In the genomic region with DNA sequence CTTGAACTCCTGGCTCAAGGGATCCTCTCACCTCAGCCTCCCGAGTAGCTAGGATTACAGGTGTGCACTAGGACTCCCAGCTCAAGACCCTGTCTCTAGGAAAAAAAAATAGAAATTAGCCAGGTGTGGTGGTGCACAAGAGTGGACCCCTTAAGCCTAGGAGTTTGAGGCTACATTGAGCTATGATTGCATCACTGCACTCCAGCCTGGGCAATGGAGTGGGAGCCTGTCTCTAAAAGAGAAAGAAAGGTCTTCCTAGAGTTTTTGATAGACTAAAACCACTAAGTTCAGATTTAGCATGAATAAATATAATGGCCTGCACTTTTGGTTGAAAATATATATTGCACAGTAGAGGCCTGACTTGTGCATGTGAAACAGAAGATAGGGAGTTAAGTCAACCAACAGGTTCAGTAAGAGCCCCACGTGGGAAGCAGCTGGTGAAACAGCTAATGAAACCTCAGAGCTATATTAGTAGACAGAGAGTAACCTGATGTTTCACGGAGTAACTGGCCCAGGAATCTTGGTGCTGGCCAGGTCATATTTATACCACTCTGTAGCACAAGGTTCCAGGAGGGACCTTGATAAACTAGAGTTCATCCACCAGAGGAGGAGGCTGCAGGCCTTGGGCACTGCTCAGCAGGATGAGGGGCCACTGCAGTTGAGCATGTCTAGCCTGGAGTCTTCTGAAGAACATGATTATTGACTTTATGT, we compare ENCODE assay signal across 22 cellular contexts. TPM values are rescaled to one million over a fixed set of nuclear protein-coding genes. Genes with fewer than 3 reads are reported as not detected.
DNase-seq lines count a peak whose midpoint lies in the region; ATAC-seq, FAIRE-seq and TF ChIP-seq lines count a peak whose summit lies in the region.
"Had no signal": no experiment of that assay in that cellular context is flagged by ENCODE, and none has a peak within 500 bp of the region (broad histone marks: within the 10 kb centered on the region; RNA-seq: fewer than 3 reads in every experiment).

No MANE protein-coding gene starts in this region.

- intact Hi-C loops in kidney (cut with DNase I) = no loop called here

- no peak overlapping the region for H2BK12ac ChIP-seq in mesenchymal stem cell (ENCODE audit: low read length in 2 of 2)

- H3K4me3 ChIP-seq in KMS-11 (IDR thresholded peaks at IDR 0.05; ENCODE audit: insufficient read depth, low read depth, low read length) (no peak overlapping the region), epithelial cell of esophagus (ENCODE audit: low read length) (no peak overlapping the region), kidney (ENCODE audit: low read length in 2 of 2) (no peak overlapping the region), mesenchymal stem cell (ENCODE audit: insufficient read depth in 1 of 2, low read depth in 1 of 2, low read length in 2 of 2) (no peak overlapping the region)
- H3K4me3 ChIP-seq: heart left ventricle, smooth muscle cell, suprapubic skin had no signal

- no peak overlapping the region for H2BK15ac ChIP-seq in mesenchymal stem cell (ENCODE audit: low read depth, poor library complexity, severe bottlenecking)

- H3K27ac ChIP-seq in KMS-11 (peak overlapping the region; percentile 48), kidney (ENCODE audit: low read depth in 2 of 2, low read length in 2 of 2) (no peak overlapping the region), mesenchymal stem cell (ENCODE audit: low read length, poor library complexity, severe bottlenecking) (no peak overlapping the region)
- H3K27ac ChIP-seq: suprapubic skin had no signal

- H4K8ac ChIP-seq in mesenchymal stem cell (ENCODE audit: low read length) = no peak overlapping the region

- H3K23ac ChIP-seq in mesenchymal stem cell (ENCODE audit: low read length in 2 of 2) = no peak overlapping the region

- no peak overlapping the region for H3K4ac ChIP-seq in mesenchymal stem cell (ENCODE audit: low read depth in 1 of 2, low read length in 2 of 2)

- no peak overlapping the region for H3K9ac ChIP-seq in KMS-11
- H3K9ac ChIP-seq in kidney (ENCODE audit: low read length in 2 of 2) = no peak overlapping the region
- no peak overlapping the region for H3K9ac ChIP-seq in mesenchymal stem cell (ENCODE audit: low read length)

- DNase-seq in GM10266 (ENCODE audit: extremely low spot score) (peak; percentile 65), epithelial cell of esophagus (ENCODE audit: low read depth) (peak; percentile 65), dermis blood vessel endothelial cell (no peak), NCI-H2107 treated with DMSO at 0.1 percent for 48 hours (lab: John Stamatoyannopoulos, UW; ENCODE audit: unreplicated experiment) (no peak), kidney (no peak), mesenchymal stem cell (no peak)
- DNase-seq: activated CD4-positive, alpha-beta T cell treated with anti-CD3 and anti-CD28 coated beads for 36 hours; activated CD8-positive, alpha-beta memory T cell treated with anti-CD3 and anti-CD28 coated beads, Interleukin-2, amount 10 ng/mL, durations not matched to agents 7 days and 5 days; activated effector memory CD4-positive, alpha-beta T cell treated with Interleukin-2 at 50 U/mL for 16 hours; amniotic stem cell; CD8-positive, alpha-beta memory T cell; effector memory CD8-positive, alpha-beta T cell; EL; immature natural killer cell; naive B cell; NCI-H2081 treated with DMSO at 0.1 percent for 48 hours; stimulated activated CD4-positive, alpha-beta T cell treated with anti-CD3 and anti-CD28 coated beads, Interleukin-4, amount 100 ng/mL, for 4 hours had no signal

- no peaks in the 10 kb centered on the region for H3K79me2 ChIP-seq in KMS-11 (ENCODE audit: insufficient read depth, low read depth)

- TF ChIP-seq CTCF in GM10266 (IDR thresholded peaks at IDR 0.05; ENCODE audit: control insufficient read depth, insufficient read depth, low read depth, missing control alignments) (no peak), KMS-11 (conservative IDR thresholded peaks at IDR 0.05; ENCODE audit: low read depth, low read length) (no peak), epithelial cell of esophagus (IDR thresholded peaks at IDR 0.05; ENCODE audit: insufficient read depth, low read depth, low read length, missing control alignments) (no peak), kidney (IDR thresholded peaks at IDR 0.05; ENCODE audit: borderline replicate concordance, extremely low read depth, insufficient read depth) (no peak)

- peak; percentile 63 for ATAC-seq in GM18868 (IDR thresholded peaks at IDR 0.05; ENCODE audit: unreplicated experiment)
- ATAC-seq: activated CD4-positive, alpha-beta T cell treated with anti-CD3 and anti-CD28 coated beads for 36 hours; activated CD8-positive, alpha-beta memory T cell treated with anti-CD3 and anti-CD28 coated beads, Interleukin-2, amount 10 ng/mL, durations not matched to agents 7 days and 5 days; effector memory CD8-positive, alpha-beta T cell had no signal

- no peak overlapping the region for H2BK120ac ChIP-seq in mesenchymal stem cell (ENCODE audit: low read depth, low read length)

- H4K20me1 ChIP-seq in KMS-11 (ENCODE audit: insufficient read depth) = no peaks in the 10 kb centered on the region

- peaks cover 30% of the 10 kb centered on the region for H3K4me1 ChIP-seq in KMS-11 (ENCODE audit: low read depth, poor library complexity, severe bottlenecking)
- H3K4me1 ChIP-seq in kidney (ENCODE audit: control insufficient read depth in 1 of 2, insufficient read depth in 1 of 2, low read depth in 1 of 2, low read length in 2 of 2) = peaks cover 7 to 8% of the 10 kb centered on the region in 2 donors
- H3K4me1 ChIP-seq in mesenchymal stem cell (ENCODE audit: control insufficient read depth, insufficient read depth, low read depth, low read length) = peaks cover 21% of the 10 kb centered on the region

- no peak overlapping the region for H4K91ac ChIP-seq in mesenchymal stem cell (ENCODE audit: low read length)

- peak overlapping the region; percentile 57 for H2AFZ ChIP-seq in KMS-11 (ENCODE audit: low read depth)
- H2AFZ ChIP-seq in mesenchymal stem cell (ENCODE audit: low read depth, low read length) = no peak overlapping the region

- FAIRE-seq in kidney (lab: Jason Lieb, UNC) = no peak

- no peak overlapping the region for H2AK5ac ChIP-seq in mesenchymal stem cell (ENCODE audit: low read length, severe bottlenecking)

- H3K27me3 ChIP-seq in KMS-11 (ENCODE audit: insufficient read depth, low read depth) = no peaks in the 10 kb centered on the region
- H3K27me3 ChIP-seq in mesenchymal stem cell (ENCODE audit: control insufficient read depth in 1 of 2, insufficient read depth in 1 of 2, low read length in 2 of 2) = no peaks in the 10 kb centered on the region
- H3K27me3 ChIP-seq: suprapubic skin had no signal

- no peak overlapping the region for H3K18ac ChIP-seq in mesenchymal stem cell (ENCODE audit: low read depth in 1 of 2, low read length in 2 of 2)

- H3K14ac ChIP-seq in mesenchymal stem cell (ENCODE audit: low read length in 2 of 2) = no peak overlapping the region

- no peak overlapping the region for H2BK5ac ChIP-seq in mesenchymal stem cell (ENCODE audit: low read depth, low read length, poor library complexity, severe bottlenecking)

- H3K79me1 ChIP-seq in mesenchymal stem cell (replicated peaks; ENCODE audit: low read length, poor library complexity, severe bottlenecking) = peaks cover 4% of the 10 kb centered on the region

- H3K36me3 ChIP-seq in KMS-11 (ENCODE audit: insufficient read depth) = no peaks in the 10 kb centered on the region
- H3K36me3 ChIP-seq in kidney (ENCODE audit: control insufficient read depth in 1 of 2, insufficient read depth in 2 of 2, low read length in 2 of 2) = no peaks in the 10 kb centered on the region
- H3K36me3 ChIP-seq in mesenchymal stem cell (ENCODE audit: control insufficient read depth in 1 of 2, insufficient read depth in 2 of 2, low read depth in 1 of 2, low read length in 2 of 2) = no peaks in the 10 kb centered on the region
- H3K36me3 ChIP-seq: heart left ventricle, suprapubic skin had no signal

- H3K9me3 ChIP-seq in kidney (ENCODE audit: control insufficient read depth in 1 of 2, low read length in 2 of 2) (no peaks in the 10 kb centered on the region), mesenchymal stem cell (ENCODE audit: control insufficient read depth, low read length) (no peaks in the 10 kb centered on the region)
- H3K9me3 ChIP-seq: heart left ventricle, suprapubic skin had no signal

- peak overlapping the region; percentile 56 for H3K4me2 ChIP-seq in KMS-11
- no peak overlapping the region for H3K4me2 ChIP-seq in mesenchymal stem cell (ENCODE audit: low read length, poor library complexity, severe bottlenecking)
- H3K4me2 ChIP-seq: smooth muscle cell had no signal

- 95% methylated on average over 2 of the region's 3 CpGs for WGBS in mesenchymal stem cell

RNA-seq across cellular contexts. Expression of a gene that starts 4.6 kb away (rescaled TPM):
- total RNA-seq in dermis blood vessel endothelial cell (40.2 and 43.4 TPM in 2 replicates), kidney (99.4 TPM)
- 5.0 TPM for polyA plus RNA-seq in kidney (ENCODE audit: insufficient read depth, low read depth, low replicate concordance)
- polyA plus RNA-seq in mesenchymal stem cell (2013, experiment 1 of 2) = 8.3 TPM
- 6.7 TPM for polyA plus RNA-seq in mesenchymal stem cell (2013, experiment 2 of 2)

RNA-seq across cellular contexts. Expression of a gene that starts 48.8 kb away (rescaled TPM):
- total RNA-seq in dermis blood vessel endothelial cell (24.8 and 37.6 TPM in 2 replicates), kidney (45.2 TPM)
- polyA plus RNA-seq in kidney (ENCODE audit: insufficient read depth, low read depth, low replicate concordance) = 18.1 TPM
- 19.3 TPM for polyA plus RNA-seq in mesenchymal stem cell (2013, experiment 1 of 2)
- 19.2 TPM for polyA plus RNA-seq in mesenchymal stem cell (2013, experiment 2 of 2)

Comparison
In these comparisons a context has a peak if more than half of its experiments do, and no peak if none do; other contexts are left out.
1. DNase-seq: peak in GM10266 (single experiment) and epithelial cell of esophagus (single experiment); none in dermis blood vessel endothelial cell (single experiment), NCI-H2107 treated with DMSO at 0.1 percent for 48 hours (single experiment), kidney (single experiment) and mesenchymal stem cell (single experiment).